In genomic region chr11:113664981-113665710, GRCh38 we compare ENCODE assay signal across 18 cellular contexts. TPM values are rescaled to one million over a fixed set of nuclear protein-coding genes. Genes with fewer than 3 reads are reported as not detected.
DNase-seq lines count a peak whose midpoint lies in the region; ATAC-seq and TF ChIP-seq lines count a peak whose summit lies in the region.
"Had no signal": no experiment of that assay in that cellular context is flagged by ENCODE, and none has a peak within 500 bp of the region (broad histone marks: within the 10 kb centered on the region; RNA-seq: fewer than 3 reads in every experiment).

No MANE protein-coding gene starts in this region.

- TF ChIP-seq CTCF in prostate gland (IDR thresholded peaks at IDR 0.05): no peak

- WGBS in prostate gland: 10% methylated on average over 9 of the region's 9 CpGs

- peaks cover 0 to 23% of the 10 kb centered on the region in 2 donors for H3K27me3 Mint-ChIP-seq in T-cell

- H3K27me3 ChIP-seq in SJCRH30 (no peaks in the 10 kb centered on the region), prostate gland (replicated peaks; ENCODE audit: insufficient read depth) (no peaks in the 10 kb centered on the region)

- peak overlapping the region; percentile 64 for H3K27ac ChIP-seq in SJCRH30
- peak overlapping the region; percentile 86 for H3K27ac ChIP-seq in epithelial cell of prostate
- peak overlapping the region in 1 of 2 donors; percentile 20 for H3K27ac ChIP-seq in prostate gland
- H3K27ac ChIP-seq: 22Rv1, RWPE1 had no signal

- no peak overlapping the region for H3K4me3 Mint-ChIP-seq in T-cell
- H3K4me3 Mint-ChIP-seq: activated CD4-positive, alpha-beta memory T cell treated with anti-CD3 and anti-CD28 coated beads, Interleukin-2, amount 10 ng/mL, durations not matched to agents 7 days and 5 days; CD4-positive, CD25-positive, alpha-beta regulatory T cell; nephron progenitor cell had no signal

- no peaks in the 10 kb centered on the region for H3K36me3 Mint-ChIP-seq in T-cell
- H3K36me3 Mint-ChIP-seq: CD4-positive, CD25-positive, alpha-beta regulatory T cell had no signal

- H3K9me3 ChIP-seq in SJCRH30 (replicated peaks): no peaks in the 10 kb centered on the region; the same call in none of the 2 replicates
- H3K9me3 ChIP-seq in prostate gland: no peaks in the 10 kb centered on the region

- H3K4me1 ChIP-seq in SJCRH30 (peaks cover 21% of the 10 kb centered on the region), prostate gland (replicated peaks) (no peaks in the 10 kb centered on the region)

- peak; percentile 8 for DNase-seq in DMS 273 (lab: John Stamatoyannopoulos, UW; ENCODE audit: unreplicated experiment)
- no peak for DNase-seq in DMS 273 treated with DMSO at 0.1 percent for 48 hours (lab: John Stamatoyannopoulos, UW)
- DNase-seq in SJCRH30: peak in 1 of 2 experiments; percentile 14
- DNase-seq in epithelial cell of prostate (ENCODE audit: low read depth, low spot score): no peak
- peak; percentile 42 for DNase-seq in prostate gland (ENCODE audit: low spot score)
- no peak for DNase-seq in T-cell
- DNase-seq in SW 1271 (lab: John Stamatoyannopoulos, UW): no peak
- DNase-seq: activated CD4-positive, alpha-beta memory T cell treated with anti-CD3 and anti-CD28 coated beads, Interleukin-2, amount 10 ng/mL, durations not matched to agents 7 days and 5 days; CD4-positive, CD25-positive, alpha-beta regulatory T cell; GOT3; KG1; NCI-H1417 treated with DMSO at 0.1 percent for 48 hours; NCI-H524 treated with DMSO at 0.1 percent for 48 hours; nephron progenitor cell; stimulated activated naive CD4-positive, alpha-beta T cell treated with Interleukin-2 at 50 U/mL for 16 hours had no signal

- H3K4me3 ChIP-seq in SJCRH30 (peak overlapping the region; percentile 17), prostate gland (no peak overlapping the region)

- peaks cover 6 to 25% (median 22%) of the 10 kb centered on the region in 3 donors for H3K9me3 Mint-ChIP-seq in T-cell

- ATAC-seq in HG03460 (IDR thresholded peaks at IDR 0.05; ENCODE audit: unreplicated experiment) (no peak), T-cell (replicated peaks in 1 of 4) (no peak)

- POLR2A ChIA-PET in T-cell (lab: Charles Lee): no interaction called here

- H3K4me1 Mint-ChIP-seq in T-cell: no peaks in the 10 kb centered on the region
- H3K4me1 Mint-ChIP-seq: activated CD4-positive, alpha-beta memory T cell treated with anti-CD3 and anti-CD28 coated beads, Interleukin-2, amount 10 ng/mL, durations not matched to agents 7 days and 5 days; CD4-positive, CD25-positive, alpha-beta regulatory T cell had no signal

- no peak overlapping the region for H3K27ac Mint-ChIP-seq in T-cell
- H3K27ac Mint-ChIP-seq: activated CD4-positive, alpha-beta memory T cell treated with anti-CD3 and anti-CD28 coated beads, Interleukin-2, amount 10 ng/mL, durations not matched to agents 7 days and 5 days; CD4-positive, CD25-positive, alpha-beta regulatory T cell; nephron progenitor cell had no signal

- H3K36me3 ChIP-seq in SJCRH30 (no peaks in the 10 kb centered on the region), prostate gland (no peaks in the 10 kb centered on the region)

- CTCF ChIA-PET in T-cell (lab: Charles Lee): no interaction called here

- TF ChIP-seq POLR2A in prostate gland (IDR thresholded peaks at IDR 0.05): no peak

- intact Hi-C loops in prostate gland (cut with DNase I): no loop called here

RNA-seq across cellular contexts. Expression of gene TMPRSS5, which starts 41.0 kb away (rescaled TPM):
- 0.42 and 0.56 TPM in 2 replicates for total RNA-seq in SJCRH30 (2014; rRNA removed; shearing (Covaris generic))
- 1 to 10 TPM; 1.5 to 2.1 TPM for total RNA-seq in prostate gland
- total RNA-seq in T-cell: 1 to 10 TPM in 3 of 5 donors, under 1 TPM in 2; 0.76 to 1.7 (median 1.2) TPM

Comparison
In these comparisons a context has a peak if more than half of its experiments do, and no peak if none do; other contexts are left out.
1. DNase-seq: peak in DMS 273 (single experiment) and prostate gland (single experiment); none in DMS 273 treated with DMSO at 0.1 percent for 48 hours (single experiment), epithelial cell of prostate (single experiment), T-cell (0 of 34) and SW 1271 (0 of 2).